ENCODE assay signal across 8 cellular contexts in the genomic region with DNA sequence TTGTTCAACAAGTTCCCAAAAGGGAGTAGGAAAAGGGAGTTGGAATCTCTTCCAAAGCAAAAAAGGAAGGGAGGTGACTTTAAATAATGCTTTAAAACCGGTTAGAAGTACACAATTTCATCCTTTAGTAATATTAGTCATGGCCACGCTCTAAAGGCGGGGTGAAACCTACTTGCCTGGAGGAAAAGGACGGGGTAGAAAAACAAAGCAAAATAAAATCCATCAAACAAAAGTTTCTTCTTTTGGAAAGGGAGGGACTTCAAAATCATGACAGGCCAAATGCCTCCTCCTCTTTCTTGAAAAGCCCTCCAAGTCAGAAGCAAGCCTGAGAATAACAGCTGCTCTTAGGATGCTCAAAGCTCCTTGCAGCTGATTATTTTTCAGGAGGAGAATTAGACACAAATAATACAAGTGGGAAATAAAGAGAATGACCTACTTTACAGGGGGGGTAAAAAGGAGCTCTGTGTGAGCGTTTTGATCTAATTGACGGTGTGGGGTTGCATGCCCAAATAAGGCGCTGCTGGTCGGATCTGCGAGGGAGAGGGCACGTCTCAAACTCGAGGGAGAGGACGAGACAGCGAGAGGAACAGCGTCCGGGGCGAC. TPM values are rescaled to one million over a fixed set of nuclear protein-coding genes. Genes with fewer than 3 reads are reported as not detected.
DNase-seq lines count a peak whose midpoint lies in the region; ATAC-seq and TF ChIP-seq lines count a peak whose summit lies in the region.

No MANE protein-coding gene starts in this region.

- H3K9me3 ChIP-seq in muscle layer of colon (ENCODE audit: low read length): no peaks in the 10 kb centered on the region

- DNase-seq in RPMI7951 (ENCODE audit: low read depth) (peak; percentile 80), epithelial cell of esophagus (ENCODE audit: low read depth) (peak; percentile 73), islet precursor cell (no peak)
- no peak for DNase-seq in stimulated activated CD4-positive, alpha-beta T cell treated with anti-CD3 and anti-CD28 coated beads, Interleukin-4, amount 100 ng/mL, for 1 hour
- no peak for DNase-seq in central memory CD4-positive, alpha-beta T cell

- H3K4me1 ChIP-seq in muscle layer of colon (ENCODE audit: insufficient read depth, low read length): peaks cover 12% of the 10 kb centered on the region

- H3K27me3 ChIP-seq in muscle layer of colon (ENCODE audit: control insufficient read depth in 1 of 2, insufficient read depth in 2 of 2, low read length in 2 of 2): no peaks in the 10 kb centered on the region

- ATAC-seq in HG02970 (IDR thresholded peaks at IDR 0.05; ENCODE audit: low FRiP score, unreplicated experiment): no peak

- H3K36me3 ChIP-seq in muscle layer of colon (ENCODE audit: insufficient read depth, low read length): no peaks in the 10 kb centered on the region

- H3K27ac ChIP-seq in 22Rv1: peak overlapping the region; percentile 50
- H3K27ac ChIP-seq in muscle layer of colon (ENCODE audit: low read depth, low read length): peak overlapping the region; percentile 21

- TF ChIP-seq CTCF in 22Rv1 (IDR thresholded peaks at IDR 0.05) (no peak), epithelial cell of esophagus (IDR thresholded peaks at IDR 0.05; ENCODE audit: insufficient read depth, low read depth, low read length, missing control alignments) (no peak)

- H3K9ac ChIP-seq in muscle layer of colon (ENCODE audit: low read length): peak overlapping the region; percentile 42

- H3K4me3 ChIP-seq in epithelial cell of esophagus (ENCODE audit: low read length) (peak overlapping the region; percentile 54), muscle layer of colon (ENCODE audit: low read depth in 1 of 2, low read length in 2 of 2) (peak overlapping the region; percentile 41 to 57)

RNA-seq across cellular contexts. Expression of gene NPAS2, which starts 1.8 kb away (rescaled TPM):
- 64.1 and 93.5 TPM in 2 replicates for total RNA-seq in RPMI7951 (2014; rRNA removed; shearing (Covaris generic))

Comparison
In these comparisons a context has a peak if more than half of its experiments do, and no peak if none do; other contexts are left out.
1. DNase-seq: peak in RPMI7951 (single experiment) and epithelial cell of esophagus (single experiment); none in stimulated activated CD4-positive, alpha-beta T cell treated with anti-CD3 and anti-CD28 coated beads, Interleukin-4, amount 100 ng/mL, for 1 hour (single experiment), islet precursor cell (single experiment) and central memory CD4-positive, alpha-beta T cell (single experiment).